28 cellular contexts compared by ENCODE assay signal in the genomic region with DNA sequence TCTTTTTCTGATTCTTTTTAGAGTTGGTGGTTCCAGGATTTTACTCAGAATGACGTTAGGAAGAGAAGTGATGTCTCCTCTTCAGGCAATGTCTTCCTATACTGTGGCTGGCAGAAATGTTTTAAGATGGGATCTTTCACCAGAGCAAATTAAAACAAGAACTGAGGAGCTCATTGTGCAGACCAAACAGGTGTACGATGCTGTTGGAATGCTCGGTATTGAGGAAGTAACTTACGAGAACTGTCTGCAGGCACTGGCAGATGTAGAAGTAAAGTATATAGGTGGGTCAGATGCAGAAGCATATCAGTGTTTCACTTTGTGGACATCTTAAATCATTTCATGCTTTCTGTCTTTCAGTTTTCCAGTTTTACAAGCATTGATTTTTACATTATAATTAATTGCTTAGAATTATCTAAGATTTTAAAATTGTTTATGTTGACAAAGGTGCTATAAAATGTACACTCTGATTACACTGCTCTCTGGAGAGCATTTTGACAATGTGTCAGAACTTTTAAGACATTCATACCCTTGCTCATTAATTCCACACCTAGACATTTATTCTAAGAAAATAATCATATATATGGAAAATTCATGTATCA.
"Had no signal": no experiment of that assay in that cellular context is flagged by ENCODE, and none has a peak within 500 bp of the region (broad histone marks: within the 10 kb centered on the region; RNA-seq: fewer than 3 reads in every experiment).

No MANE protein-coding gene starts in this region.

- H3K4me3 Mint-ChIP-seq: natural killer cell; nephron; neural progenitor cell; stimulated activated effector memory CD8-positive, alpha-beta T cell treated with anti-CD3 and anti-CD28 coated beads, Interleukin-12 subunit alpha, Interleukin-12 subunit beta, amount 100 ng/mL, for 72 hours; stimulated activated naive B cell treated with anti-CD40 and anti-IgM and Interleukin-4, amounts not matched to agents 10 μg/mL and 1 μg/mL and 100 μg/mL, for 72 hours; stimulated activated naive CD8-positive, alpha-beta T cell treated with anti-CD3 and anti-CD28 coated beads, Interleukin-15, Interleukin-2, amounts not matched to agents 100 ng/mL and 50 ng/mL, for 24 hours had no signal

- H3K27ac Mint-ChIP-seq: natural killer cell; nephron; neural progenitor cell; progenitor cell of endocrine pancreas; stimulated activated effector memory CD8-positive, alpha-beta T cell treated with anti-CD3 and anti-CD28 coated beads, Interleukin-12 subunit alpha, Interleukin-12 subunit beta, amount 100 ng/mL, for 72 hours; stimulated activated naive B cell treated with anti-CD40 and anti-IgM and Interleukin-4, amounts not matched to agents 10 μg/mL and 1 μg/mL and 100 μg/mL, for 72 hours; stimulated activated naive CD8-positive, alpha-beta T cell treated with anti-CD3 and anti-CD28 coated beads, Interleukin-15, Interleukin-2, amounts not matched to agents 100 ng/mL and 50 ng/mL, for 24 hours had no signal

- H3K36me3 Mint-ChIP-seq: natural killer cell; stimulated activated effector memory CD8-positive, alpha-beta T cell treated with anti-CD3 and anti-CD28 coated beads, Interleukin-12 subunit alpha, Interleukin-12 subunit beta, amount 100 ng/mL, for 72 hours had no signal

- ATAC-seq: natural killer cell; psoas muscle; right cardiac atrium; right lobe of liver; stimulated activated effector memory CD8-positive, alpha-beta T cell treated with anti-CD3 and anti-CD28 coated beads, Interleukin-12 subunit alpha, Interleukin-12 subunit beta, amount 100 ng/mL, for 72 hours; stimulated activated naive B cell treated with anti-CD40 and anti-IgM and Interleukin-4, amounts not matched to agents 10 μg/mL and 1 μg/mL and 100 μg/mL, for 72 hours; upper lobe of right lung had no signal

- H3K4me1 ChIP-seq: neural progenitor cell, parathyroid adenoma, psoas muscle, sigmoid colon, thyroid gland, tibial nerve, upper lobe of right lung, uterus had no signal

- FAIRE-seq: small intestine had no signal

- H3K27me3 Mint-ChIP-seq: progenitor cell of endocrine pancreas; stimulated activated naive B cell treated with anti-CD40 and anti-IgM and Interleukin-4, amounts not matched to agents 10 μg/mL and 1 μg/mL and 100 μg/mL, for 72 hours; stimulated activated naive CD8-positive, alpha-beta T cell treated with anti-CD3 and anti-CD28 coated beads, Interleukin-15, Interleukin-2, amounts not matched to agents 100 ng/mL and 50 ng/mL, for 24 hours had no signal

- H3K9me3 Mint-ChIP-seq: natural killer cell; nephron; neural progenitor cell; stimulated activated effector memory CD8-positive, alpha-beta T cell treated with anti-CD3 and anti-CD28 coated beads, Interleukin-12 subunit alpha, Interleukin-12 subunit beta, amount 100 ng/mL, for 72 hours; stimulated activated naive B cell treated with anti-CD40 and anti-IgM and Interleukin-4, amounts not matched to agents 10 μg/mL and 1 μg/mL and 100 μg/mL, for 72 hours; stimulated activated naive CD8-positive, alpha-beta T cell treated with anti-CD3 and anti-CD28 coated beads, Interleukin-15, Interleukin-2, amounts not matched to agents 100 ng/mL and 50 ng/mL, for 24 hours had no signal

- H3K9me3 ChIP-seq: ovary, psoas muscle, right lobe of liver, sigmoid colon, stomach, thoracic aorta, thyroid gland, tibial nerve, upper lobe of right lung, uterus had no signal

- H3K4me1 Mint-ChIP-seq: nephron; neural progenitor cell; stimulated activated effector memory CD8-positive, alpha-beta T cell treated with anti-CD3 and anti-CD28 coated beads, Interleukin-12 subunit alpha, Interleukin-12 subunit beta, amount 100 ng/mL, for 72 hours had no signal

- H3K36me3 ChIP-seq: ovary, thoracic aorta, thyroid gland, uterus had no signal

- DNase-seq: natural killer cell; occipital lobe; ovary; posterior cingulate gyrus; psoas muscle; right cardiac atrium; right lobe of liver; sigmoid colon; small intestine; stimulated activated CD4-positive, alpha-beta T cell treated with anti-CD3 and anti-CD28 coated beads, Interleukin-15, amount 100 ng/mL, for 24 hours; stimulated activated CD4-positive, alpha-beta T cell treated with anti-CD3 and anti-CD28 coated beads, Interleukin-2, amount 100 ng/mL, for 24 hours; stimulated activated CD4-positive, alpha-beta T cell treated with anti-CD3 and anti-CD28 coated beads, Interleukin-2, amount 100 ng/mL, for 48 hours; stimulated activated CD4-positive, alpha-beta T cell treated with anti-CD3 and anti-CD28 coated beads, Interleukin-4, amount 100 ng/mL, for 24 hours; stimulated activated naive B cell treated with anti-CD40 and anti-IgM and Interleukin-4, amounts not matched to agents 10 μg/mL and 1 μg/mL and 100 μg/mL, for 72 hours; stimulated activated naive CD4-positive, alpha-beta T cell treated with Interleukin-2 at 50 U/mL for 16 hours; stomach; thyroid gland; trophoblast cell; upper lobe of right lung; uterus had no signal

- H3K27ac ChIP-seq: neural progenitor cell, ovary, parathyroid adenoma, psoas muscle, right lobe of liver, sigmoid colon, stomach, thoracic aorta, thyroid gland, tibial nerve, upper lobe of right lung, uterus had no signal

- H3K4me3 ChIP-seq: neural progenitor cell, ovary, psoas muscle, right lobe of liver, sigmoid colon, stomach, thoracic aorta, thyroid gland, tibial nerve, upper lobe of right lung, uterus had no signal
